ENCODE assay signal across 25 cellular contexts in genomic region chr5:138998521-138998920, GRCh38.
DNase-seq lines count a peak whose midpoint lies in the region; ATAC-seq and TF ChIP-seq lines count a peak whose summit lies in the region.
"Had no signal": no experiment of that assay in that cellular context is flagged by ENCODE, and none has a peak within 500 bp of the region (broad histone marks: within the 10 kb centered on the region; RNA-seq: fewer than 3 reads in every experiment).

No MANE protein-coding gene starts in this region.

- H3K36me3 ChIP-seq in endodermal cell (ENCODE audit: control insufficient read depth, insufficient read depth, low read length) (no peaks in the 10 kb centered on the region), neural progenitor cell (no peaks in the 10 kb centered on the region), A673 (ENCODE audit: insufficient read depth, low read length, poor library complexity, severe bottlenecking) (no peaks in the 10 kb centered on the region)
- H3K36me3 ChIP-seq: BE2C, BLaER1 had no signal

- H3K27me3 ChIP-seq in endodermal cell (ENCODE audit: control insufficient read depth, insufficient read depth, low read length, poor library complexity, severe bottlenecking) (peaks cover 7% of the 10 kb centered on the region), neural progenitor cell (no peaks in the 10 kb centered on the region), A673 (replicated peaks; ENCODE audit: insufficient read depth, low read depth, low read length, poor library complexity) (no peaks in the 10 kb centered on the region)
- H3K27me3 ChIP-seq: BE2C, BLaER1 had no signal

- peak; percentile 85 for DNase-seq in NCI-H82 (lab: John Stamatoyannopoulos, UW)
- peak; percentile 60 for DNase-seq in endodermal cell
- no peak for DNase-seq in neural progenitor cell (ENCODE audit: low spot score)
- no peak for DNase-seq in NCI-H446 (lab: John Stamatoyannopoulos, UW)
- DNase-seq in stimulated activated naive CD8-positive, alpha-beta T cell treated with anti-CD3 and anti-CD28 coated beads, Interleukin-15, amount 100 ng/mL, for 72 hours = no peak
- no peak for DNase-seq in A673 (ENCODE audit: low spot score)
- DNase-seq: ACHN; BE2C; C1 segment of cervical spinal cord; CD4-positive, alpha-beta memory T cell; CD4-positive, CD25-positive, alpha-beta regulatory T cell; CD8-positive, alpha-beta memory T cell; COR-L47; DMS 273 treated with DMSO at 0.1 percent for 48 hours; DMS153; DMS53; DMS79; DND-41; EL; GDM1 had no signal

- H3K9me3 Mint-ChIP-seq in endodermal cell (peaks cover 23% of the 10 kb centered on the region), neural progenitor cell (peaks cover 18% of the 10 kb centered on the region)
- peaks cover 0 to 10% of the 10 kb centered on the region in 2 donors for H3K9me3 Mint-ChIP-seq in stimulated activated naive CD8-positive, alpha-beta T cell treated with anti-CD3 and anti-CD28 coated beads, Interleukin-15, amount 100 ng/mL, for 72 hours

- no peaks in the 10 kb centered on the region for H3K79me2 ChIP-seq in neural progenitor cell (ENCODE audit: low read depth)

- no peak overlapping the region for H3K9ac ChIP-seq in endodermal cell (ENCODE audit: extremely low read depth, low read length, poor library complexity, severe bottlenecking)
- no peak overlapping the region for H3K9ac ChIP-seq in neural progenitor cell
- H3K9ac ChIP-seq: BLaER1 had no signal

- H3K4me3 ChIP-seq in endodermal cell (ENCODE audit: low read length) = no peak overlapping the region
- no peak overlapping the region for H3K4me3 ChIP-seq in neural progenitor cell
- H3K4me3 ChIP-seq in A673 (ENCODE audit: low read depth, low read length, poor library complexity, severe bottlenecking) = no peak overlapping the region
- H3K4me3 ChIP-seq: A549, BLaER1, GM12878 had no signal

- H3K27ac Mint-ChIP-seq in endodermal cell = no peak overlapping the region
- H3K27ac Mint-ChIP-seq in neural progenitor cell = no peak overlapping the region
- H3K27ac Mint-ChIP-seq in stimulated activated naive CD8-positive, alpha-beta T cell treated with anti-CD3 and anti-CD28 coated beads, Interleukin-15, amount 100 ng/mL, for 72 hours = no peak overlapping the region
- H3K27ac Mint-ChIP-seq: CD14-positive monocyte; CD4-positive, alpha-beta memory T cell; CD4-positive, CD25-positive, alpha-beta regulatory T cell; CD8-positive, alpha-beta memory T cell had no signal

- H3K36me3 Mint-ChIP-seq in endodermal cell (ENCODE audit: low read depth) = peaks cover 11% of the 10 kb centered on the region
- peaks cover 10% of the 10 kb centered on the region for H3K36me3 Mint-ChIP-seq in neural progenitor cell

- H3K4me1 ChIP-seq in endodermal cell (ENCODE audit: control insufficient read depth, insufficient read depth, low read length) (no peaks in the 10 kb centered on the region), neural progenitor cell (peaks cover 2% of the 10 kb centered on the region), A673 (ENCODE audit: insufficient read depth, low read length, poor library complexity, severe bottlenecking) (no peaks in the 10 kb centered on the region)
- H3K4me1 ChIP-seq: A549, BE2C, BLaER1 had no signal

- CTCF ChIA-PET in A673 (lab: Charles Lee) = no interaction called here

- H3K9me3 ChIP-seq in endodermal cell (ENCODE audit: control insufficient read depth, low read length) = peaks cover 24% of the 10 kb centered on the region
- no peaks in the 10 kb centered on the region for H3K9me3 ChIP-seq in neural progenitor cell (ENCODE audit: low read depth)
- H3K9me3 ChIP-seq in A673 (ENCODE audit: low read depth, low read length, poor library complexity, severe bottlenecking) = no peaks in the 10 kb centered on the region
- H3K9me3 ChIP-seq: A549 had no signal

- H4K20me1 ChIP-seq in neural progenitor cell (ENCODE audit: low read depth) = no peaks in the 10 kb centered on the region
- H4K20me1 ChIP-seq: BLaER1 had no signal

- peak overlapping the region; percentile 42 for H3K4me2 ChIP-seq in neural progenitor cell
- H3K4me2 ChIP-seq: A549, BLaER1 had no signal

- peaks cover 17% of the 10 kb centered on the region for H3F3A ChIP-seq in neural progenitor cell (ENCODE audit: low read depth)

- ATAC-seq in stimulated activated naive CD8-positive, alpha-beta T cell treated with anti-CD3 and anti-CD28 coated beads, Interleukin-15, amount 100 ng/mL, for 72 hours = no peak
- ATAC-seq: A549, GM12878 had no signal

- H3K27ac ChIP-seq in endodermal cell (ENCODE audit: low read depth, low read length) (no peak overlapping the region), neural progenitor cell (no peak overlapping the region), A673 (ENCODE audit: low read depth, low read length, poor library complexity, severe bottlenecking) (no peak overlapping the region)
- H3K27ac ChIP-seq: 22Rv1, A549, BLaER1 had no signal

- POLR2A ChIA-PET in A673 (lab: Charles Lee; ENCODE audit: low non-redundant PET) = interaction anchor here (0.6 kb wide), 1 partner anchor 176 kb away, joined by 4 read pairs; no protein-coding TSS in a partner anchor

- TF ChIP-seq CTCF in endodermal cell (conservative IDR thresholded peaks at IDR 0.05) = no peak
- no peak for TF ChIP-seq CTCF in neural progenitor cell (IDR thresholded peaks at IDR 0.05)
- TF ChIP-seq CTCF in A673 (conservative IDR thresholded peaks at IDR 0.05; ENCODE audit: low read depth, low read length) = no peak

- no TSS peak for BruUV-seq in A673 (replicated peaks; lab: Mats Ljungman, UMichigan)

- no peak overlapping the region for H3K4me3 Mint-ChIP-seq in endodermal cell
- no peak overlapping the region for H3K4me3 Mint-ChIP-seq in neural progenitor cell
- H3K4me3 Mint-ChIP-seq in stimulated activated naive CD8-positive, alpha-beta T cell treated with anti-CD3 and anti-CD28 coated beads, Interleukin-15, amount 100 ng/mL, for 72 hours = no peak overlapping the region
- H3K4me3 Mint-ChIP-seq: CD14-positive monocyte; CD4-positive, alpha-beta memory T cell; CD4-positive, CD25-positive, alpha-beta regulatory T cell; CD8-positive, alpha-beta memory T cell had no signal

- no peak overlapping the region for H2AFZ ChIP-seq in neural progenitor cell (replicated peaks)

- H3K27me3 Mint-ChIP-seq in endodermal cell (ENCODE audit: insufficient read depth) (peaks cover 11% of the 10 kb centered on the region), neural progenitor cell (ENCODE audit: insufficient read depth, low read depth) (no peaks in the 10 kb centered on the region)
- H3K27me3 Mint-ChIP-seq in stimulated activated naive CD8-positive, alpha-beta T cell treated with anti-CD3 and anti-CD28 coated beads, Interleukin-15, amount 100 ng/mL, for 72 hours = no peaks in the 10 kb centered on the region
- H3K27me3 Mint-ChIP-seq: CD4-positive, alpha-beta memory T cell; CD4-positive, CD25-positive, alpha-beta regulatory T cell had no signal

- WGBS in endodermal cell (ENCODE audit: insufficient coverage in 1 of 2, insufficient read length in 1 of 2), 2 experiments = 76 to 100% methylated on average over 1 of the region's 1 CpG

- intact Hi-C loops in A673 (cut with micrococcal nuclease; ENCODE audit: unreplicated experiment) = no loop called here

- H3K4me1 Mint-ChIP-seq in endodermal cell = peaks cover 19% of the 10 kb centered on the region
- H3K4me1 Mint-ChIP-seq in neural progenitor cell = no peaks in the 10 kb centered on the region
- no peaks in the 10 kb centered on the region for H3K4me1 Mint-ChIP-seq in stimulated activated naive CD8-positive, alpha-beta T cell treated with anti-CD3 and anti-CD28 coated beads, Interleukin-15, amount 100 ng/mL, for 72 hours
- H3K4me1 Mint-ChIP-seq: CD14-positive monocyte; CD8-positive, alpha-beta memory T cell had no signal

Comparison
In these comparisons a context has a peak if more than half of its experiments do, and no peak if none do; other contexts are left out.
1. DNase-seq: peak in NCI-H82 (single experiment) and endodermal cell (single experiment); none in neural progenitor cell (single experiment), NCI-H446 (0 of 2), stimulated activated naive CD8-positive, alpha-beta T cell treated with anti-CD3 and anti-CD28 coated beads, Interleukin-15, amount 100 ng/mL, for 72 hours (0 of 2) and A673 (single experiment).